Comparison of ENCODE assay signal across 8 cellular contexts in the genomic region with DNA sequence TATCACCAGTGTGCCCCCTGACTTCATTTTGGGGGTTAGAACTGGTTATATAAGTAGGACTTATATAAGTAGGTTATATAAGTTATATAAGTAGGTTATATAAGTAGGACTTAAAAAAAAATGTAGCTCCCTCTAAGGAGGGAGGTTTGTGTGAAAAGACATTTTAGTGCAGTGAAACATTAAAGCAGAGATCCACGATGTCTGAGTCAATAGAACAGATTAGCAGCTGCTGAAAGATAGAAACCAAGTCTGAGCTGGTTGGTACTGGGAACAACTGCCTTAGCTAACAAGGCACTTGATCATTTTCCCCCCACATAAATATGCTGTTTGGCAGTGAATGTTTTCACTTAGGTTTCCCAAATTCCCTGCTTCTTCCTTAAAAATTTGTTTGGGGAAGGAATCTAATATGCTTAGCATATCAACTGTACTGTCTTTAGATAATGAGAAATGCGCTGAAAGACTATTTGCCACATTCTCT. TPM values are rescaled to one million over a fixed set of nuclear protein-coding genes. Genes with fewer than 3 reads are reported as not detected.
DNase-seq lines count a peak whose midpoint lies in the region; TF ChIP-seq lines count a peak whose summit lies in the region.

No MANE protein-coding gene starts in this region.

- intact Hi-C loops in MCF 10A (cut with micrococcal nuclease): loop anchor here (5.0 to 10.0 kb wide), 2 partner anchors 285 to 893 kb away; no protein-coding TSS in a partner anchor

- no peak for TF ChIP-seq CTCF in LNCaP clone FGC (IDR thresholded peaks at IDR 0.05; ENCODE audit: control insufficient read depth, extremely low read depth, insufficient read depth)
- TF ChIP-seq CTCF in MCF 10A (IDR thresholded peaks at IDR 0.05; ENCODE audit: unreplicated experiment): no peak

- no peaks in the 10 kb centered on the region for H3K27me3 Mint-ChIP-seq in MCF 10A (ENCODE audit: insufficient read depth, unreplicated experiment)

- in situ Hi-C loops in Caki2 (cut with HindIII; ENCODE audit: low pct_unique_long_range_greater_than_20kb, low sequenced_read_pairs): no loop called here

- H3K9me3 Mint-ChIP-seq in MCF 10A (ENCODE audit: unreplicated experiment): no peaks in the 10 kb centered on the region

- CTCF ChIA-PET in MCF 10A (lab: Yijun Ruan, JAX): interaction anchor here (0.6 to 5.8 kb wide), 6 partner anchors 9 to 142 kb away, joined by 3 to 68 read pairs (median 4); partner anchors contain the start of gene SLC18B1

- POLR2A ChIA-PET in MCF 10A (lab: Yijun Ruan, JAX): interaction anchor here (0.8 to 12.5 kb wide), 12 partner anchors 8 to 1141 kb away, joined by 3 to 217 read pairs (median 10); partner anchors contain the start of genes SLC18B1, STX7 and TBPL1

- DNase-seq in Caki2 (ENCODE audit: low read depth) (peak; percentile 30), LNCaP clone FGC (ENCODE audit: low read depth) (no peak), MCF 10A (ENCODE audit: unreplicated experiment) (peak; percentile 51), midbrain (lab: John Stamatoyannopoulos, UW) (peak; percentile 47), NCI-H510A (lab: John Stamatoyannopoulos, UW) (no peak), ureter (ENCODE audit: low spot score) (no peak), iPS-NIHi7 (ENCODE audit: extremely low spot score) (no peak), NCI-H524 treated with DMSO at 0.1 percent for 48 hours (lab: John Stamatoyannopoulos, UW) (no peak)

- H3K4me3 Mint-ChIP-seq in MCF 10A (ENCODE audit: unreplicated experiment): peak overlapping the region; percentile 96

- H3K4me1 Mint-ChIP-seq in MCF 10A (ENCODE audit: insufficient read depth, unreplicated experiment): peaks cover 16% of the 10 kb centered on the region

- peak overlapping the region; percentile 99 for H3K27ac Mint-ChIP-seq in MCF 10A (ENCODE audit: low read depth, unreplicated experiment)

- peak overlapping the region; percentile 87 for H3K4me3 ChIP-seq in LNCaP clone FGC (ENCODE audit: low read depth, low read length)

- BruUV-seq in MCF 10A (replicated peaks; lab: Mats Ljungman, UMichigan): no TSS peak

- peaks cover 34% of the 10 kb centered on the region for H3K36me3 Mint-ChIP-seq in MCF 10A (ENCODE audit: insufficient read depth, unreplicated experiment)

RNA-seq across cellular contexts. Expression of gene RPS12, which starts 2.1 kb away (rescaled TPM):
- total RNA-seq in Caki2 (2014; rRNA removed; shearing (Covaris generic); ENCODE audit: low replicate concordance): 1,252 and 1,375 TPM in 2 replicates
- total RNA-seq in MCF 10A (2022) (2,392 and 2,805 TPM in 2 replicates), ureter (1,065 TPM)

RNA-seq across cellular contexts. Expression of gene SLC18B1, which starts 13.9 kb away (rescaled TPM):
- total RNA-seq in Caki2 (2014; rRNA removed; shearing (Covaris generic); ENCODE audit: low replicate concordance): 11.7 and 15.5 TPM in 2 replicates
- total RNA-seq in MCF 10A (2022) (19.5 and 21.0 TPM in 2 replicates), ureter (12.8 TPM)

RNA-seq across cellular contexts. Expression of gene VNN2, which starts 54.6 kb away (rescaled TPM):
- total RNA-seq in Caki2 (2014; rRNA removed; shearing (Covaris generic); ENCODE audit: low replicate concordance): not detected in 2 replicates
- not detected in 2 replicates for total RNA-seq in MCF 10A (2022)
- total RNA-seq in ureter: 2.2 TPM

Comparison
In these comparisons a context has a peak if more than half of its experiments do, and no peak if none do; other contexts are left out.
1. DNase-seq: peak in Caki2 (single experiment), MCF 10A (single experiment) and midbrain (single experiment); none in LNCaP clone FGC (single experiment), NCI-H510A (single experiment), ureter (single experiment), iPS-NIHi7 (single experiment) and NCI-H524 treated with DMSO at 0.1 percent for 48 hours (single experiment).